ENCODE assay signal across 7 cellular contexts in the genomic region with DNA sequence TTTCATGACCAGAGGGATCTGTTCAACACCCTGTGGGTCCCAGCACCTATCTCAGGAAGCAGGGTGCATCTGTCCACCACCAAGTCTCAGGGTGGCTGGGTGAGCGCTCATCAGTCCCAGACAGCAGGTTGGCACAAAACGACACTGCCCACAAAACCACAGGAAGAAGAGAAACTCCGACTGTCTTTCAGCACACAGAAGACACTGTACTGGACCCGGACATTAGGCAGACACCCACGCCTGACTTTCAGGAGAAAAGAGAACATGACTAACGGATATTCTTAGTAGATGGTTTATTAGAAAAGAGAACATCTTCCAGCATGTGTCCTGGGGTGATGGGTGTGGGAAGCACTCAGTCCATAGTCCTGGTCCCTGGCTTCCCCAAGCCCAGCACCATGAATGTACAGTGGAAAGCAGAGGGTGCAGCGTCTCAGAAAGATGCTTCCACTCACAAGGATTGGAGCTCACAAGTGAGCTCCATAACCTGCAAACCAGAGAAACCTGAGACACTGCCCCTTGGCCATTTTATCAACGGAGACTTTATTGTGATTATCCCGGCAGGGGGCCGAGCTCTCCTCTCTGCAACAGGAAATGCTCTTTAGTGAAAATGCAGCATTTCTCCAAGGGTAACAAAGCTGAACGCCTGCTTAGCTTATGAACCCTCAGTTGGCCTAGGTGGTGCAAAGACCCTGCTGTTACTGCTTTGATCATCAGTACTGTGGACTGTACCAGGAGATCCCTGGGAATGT. TPM values are rescaled to one million over a fixed set of nuclear protein-coding genes. Genes with fewer than 3 reads are reported as not detected.
DNase-seq lines count a peak whose midpoint lies in the region; ATAC-seq and TF ChIP-seq lines count a peak whose summit lies in the region.

No MANE protein-coding gene starts in this region.

- TF ChIP-seq CTCF in endodermal cell (conservative IDR thresholded peaks at IDR 0.05): no peak

- H3K9me3 Mint-ChIP-seq in activated CD4-positive, alpha-beta T cell treated with anti-CD3 and anti-CD28 coated beads for 36 hours (ENCODE audit: low read depth): no peaks in the 10 kb centered on the region
- no peaks in the 10 kb centered on the region for H3K9me3 Mint-ChIP-seq in endodermal cell

- peak overlapping the region; percentile 44 for H3K4me3 Mint-ChIP-seq in activated CD4-positive, alpha-beta T cell treated with anti-CD3 and anti-CD28 coated beads for 36 hours
- H3K4me3 Mint-ChIP-seq in endodermal cell: peak overlapping the region; percentile 10

- intact Hi-C loops in activated CD4-positive, alpha-beta T cell treated with anti-CD3 and anti-CD28 coated beads for 36 hours (cut with DNase I, micrococcal nuclease): loop anchor here (1.0 to 10.0 kb wide), 5 partner anchors 239 to 1851 kb away; partner anchors contain the start of genes NPM1 (in 1 of the 2) and STK10 (in 1 of the 2)

- 41 to 55% methylated on average over 8 to 11 of the region's 11 CpGs for WGBS in endodermal cell (ENCODE audit: insufficient coverage in 1 of 2, insufficient read length in 1 of 2), 2 experiments

- ATAC-seq in GM19463 (IDR thresholded peaks at IDR 0.05; ENCODE audit: unreplicated experiment) (peak; percentile 62), HG03571 (IDR thresholded peaks at IDR 0.05; ENCODE audit: unreplicated experiment) (peak; percentile 52), HG02970 (IDR thresholded peaks at IDR 0.05; ENCODE audit: low FRiP score, unreplicated experiment) (no peak)
- ATAC-seq in activated CD4-positive, alpha-beta T cell treated with anti-CD3 and anti-CD28 coated beads for 36 hours: peak; percentile 33

- no peaks in the 10 kb centered on the region for H3K36me3 Mint-ChIP-seq in activated CD4-positive, alpha-beta T cell treated with anti-CD3 and anti-CD28 coated beads for 36 hours (ENCODE audit: low read depth)
- H3K36me3 Mint-ChIP-seq in endodermal cell (ENCODE audit: low read depth): no peaks in the 10 kb centered on the region

- no peak overlapping the region for H3K27ac ChIP-seq in endodermal cell (ENCODE audit: low read depth, low read length)

- no peak overlapping the region for H3K9ac ChIP-seq in endodermal cell (ENCODE audit: extremely low read depth, low read length, poor library complexity, severe bottlenecking)

- no peaks in the 10 kb centered on the region for H3K9me3 ChIP-seq in endodermal cell (ENCODE audit: control insufficient read depth, low read length)

- no peak overlapping the region for H3K27ac Mint-ChIP-seq in activated CD4-positive, alpha-beta T cell treated with anti-CD3 and anti-CD28 coated beads for 36 hours
- H3K27ac Mint-ChIP-seq in endodermal cell: peak overlapping the region; percentile 49

- no peaks in the 10 kb centered on the region for H3K27me3 Mint-ChIP-seq in activated CD4-positive, alpha-beta T cell treated with anti-CD3 and anti-CD28 coated beads for 36 hours
- peaks cover 7% of the 10 kb centered on the region for H3K27me3 Mint-ChIP-seq in endodermal cell (ENCODE audit: insufficient read depth)

- no peaks in the 10 kb centered on the region for H3K36me3 ChIP-seq in endodermal cell (ENCODE audit: control insufficient read depth, insufficient read depth, low read length)

- H3K27me3 ChIP-seq in endodermal cell (ENCODE audit: control insufficient read depth, insufficient read depth, low read length, poor library complexity, severe bottlenecking): peaks cover 10% of the 10 kb centered on the region

- POLR2A ChIA-PET in activated CD4-positive, alpha-beta T cell treated with anti-CD3 and anti-CD28 coated beads for 36 hours (lab: Charles Lee): interaction anchor here (0.6 to 4.2 kb wide), 6 partner anchors 20 to 86 kb away, joined by 4 to 52 read pairs (median 5); no protein-coding TSS in a partner anchor

- peaks cover 77% of the 10 kb centered on the region for H3K4me1 Mint-ChIP-seq in activated CD4-positive, alpha-beta T cell treated with anti-CD3 and anti-CD28 coated beads for 36 hours
- peaks cover 43% of the 10 kb centered on the region for H3K4me1 Mint-ChIP-seq in endodermal cell

- no peak overlapping the region for H3K4me3 ChIP-seq in endodermal cell (ENCODE audit: low read length)

- peaks cover 14% of the 10 kb centered on the region for H3K4me1 ChIP-seq in endodermal cell (ENCODE audit: control insufficient read depth, insufficient read depth, low read length)

- DNase-seq in activated CD4-positive, alpha-beta T cell treated with anti-CD3 and anti-CD28 coated beads for 36 hours: peak; percentile 79
- DNase-seq in endodermal cell: peak; percentile 87
- DNase-seq in stimulated activated CD4-positive, alpha-beta T cell treated with anti-CD3 and anti-CD28 coated beads, TNF-alpha, amount 100 ng/mL, for 48 hours (ENCODE audit: low read depth in 3 of 3): peak in 2 of 3 donors; percentile 51 to 54
- no peak for DNase-seq in DMS153 treated with DMSO at 0.1 percent for 48 hours (lab: John Stamatoyannopoulos, UW; ENCODE audit: unreplicated experiment)

- CTCF ChIA-PET in activated CD4-positive, alpha-beta T cell treated with anti-CD3 and anti-CD28 coated beads for 36 hours (lab: Charles Lee): interaction anchor here (0.7 to 7.3 kb wide), 16 partner anchors 9 to 111 kb away, joined by 3 to 85 read pairs (median 6); partner anchors contain the start of gene LCP2

RNA-seq across cellular contexts. Expression of gene LCP2, which starts 35.8 kb away (rescaled TPM):
- 100 to 1,000 TPM; 173 to 232 TPM for total RNA-seq in activated CD4-positive, alpha-beta T cell treated with anti-CD3 and anti-CD28 coated beads for 36 hours
- total RNA-seq in endodermal cell: under 1 TPM in 1 of 2 donors, not detected in 1; 0.11 TPM
- not detected for polyA plus RNA-seq in endodermal cell (2013, experiment 1 of 2)
- not detected for polyA plus RNA-seq in endodermal cell (2013, experiment 2 of 2)

RNA-seq across cellular contexts. Expression of gene KCNMB1, which starts 55.8 kb away (rescaled TPM):
- total RNA-seq in activated CD4-positive, alpha-beta T cell treated with anti-CD3 and anti-CD28 coated beads for 36 hours: not detected
- under 1 TPM in 1 of 2 donors, not detected in 1; 0.09 TPM for total RNA-seq in endodermal cell
- 0.46 TPM for polyA plus RNA-seq in endodermal cell (2013, experiment 1 of 2)
- polyA plus RNA-seq in endodermal cell (2013, experiment 2 of 2): 0.46 TPM

Comparison
In these comparisons a context has a peak if more than half of its experiments do, and no peak if none do; other contexts are left out.
1. RNA of gene LCP2, which starts 35.8 kb away (total RNA-seq): 173 to 232 TPM in activated CD4-positive, alpha-beta T cell treated with anti-CD3 and anti-CD28 coated beads for 36 hours; 0.11 TPM in endodermal cell; every median in the first group is over 100 times any median in the second.